In genomic region chr16:28987170-28987853, GRCh38 we compare ENCODE assay signal across 1 cellular context.
TF ChIP-seq lines count a peak whose summit lies in the region.

No MANE protein-coding gene starts in this region.

TF ChIP-seq in HEK293, 187 proteins besides CTCF, POLR2A, EP300 and RAD21 (continued from another document):
- TF ChIP-seq ZNF112 (tag by site-specific recombination; IDR thresholded peaks at IDR 0.05) (no peak), KLF1 (tag by site-specific recombination; IDR thresholded peaks at IDR 0.05) (no peak), ZNF561 (tag by site-specific recombination; IDR thresholded peaks at IDR 0.05; ENCODE audit: borderline replicate concordance) (no peak), ZNF274 (IDR thresholded peaks at IDR 0.05; ENCODE audit: low read length) (no peak), ZNF274 (tag by site-specific recombination; IDR thresholded peaks at IDR 0.05; ENCODE audit: borderline replicate concordance) (no peak), ZNF211 (tag by site-specific recombination; IDR thresholded peaks at IDR 0.05; ENCODE audit: low read depth) (no peak), ZNF837 (tag by site-specific recombination; IDR thresholded peaks at IDR 0.05) (no peak), SETDB1 (IDR thresholded peaks at IDR 0.05; ENCODE audit: insufficient read length, low read length) (peak; percentile 27), IKZF3 (tag by site-specific recombination; IDR thresholded peaks at IDR 0.05) (no peak), KLF8 (tag by site-specific recombination; IDR thresholded peaks at IDR 0.05) (no peak), ZNF488 (tag by site-specific recombination; IDR thresholded peaks at IDR 0.05) (no peak), ZNF416 (tag by site-specific recombination; IDR thresholded peaks at IDR 0.05) (no peak), KLF9 (tag by site-specific recombination; IDR thresholded peaks at IDR 0.05; ENCODE audit: low read depth) (no peak), YY2 (tag by site-specific recombination; IDR thresholded peaks at IDR 0.05) (no peak), ZNF544 (tag by site-specific recombination; IDR thresholded peaks at IDR 0.05) (no peak), TSHZ1 (tag by site-specific recombination; IDR thresholded peaks at IDR 0.05; ENCODE audit: borderline replicate concordance) (no peak)
